20 cellular contexts compared by ENCODE assay signal in genomic region chr5:167709625-167710024, GRCh38.
DNase-seq lines count a peak whose midpoint lies in the region; ATAC-seq and TF ChIP-seq lines count a peak whose summit lies in the region.
"Had no signal": no experiment of that assay in that cellular context is flagged by ENCODE, and none has a peak within 500 bp of the region (broad histone marks: within the 10 kb centered on the region; RNA-seq: fewer than 3 reads in every experiment).

No MANE protein-coding gene starts in this region.

- H3K9me2 ChIP-seq in MM.1S (replicated peaks; ENCODE audit: insufficient read depth, low read length) = no peaks in the 10 kb centered on the region
- H3K9me2 ChIP-seq: SK-N-SH had no signal

- H3K79me2 ChIP-seq in MM.1S (ENCODE audit: low read length) = no peaks in the 10 kb centered on the region

- H3K4me1 ChIP-seq in MM.1S (ENCODE audit: low read length) = peaks cover 8% of the 10 kb centered on the region; the same call in 1 of the 2 replicates
- H3K4me1 ChIP-seq: suprapubic skin had no signal

- no peaks in the 10 kb centered on the region for H3K36me3 ChIP-seq in MM.1S (replicated peaks; ENCODE audit: insufficient read depth, low read length)
- H3K36me3 ChIP-seq: suprapubic skin had no signal

- 0 out of 2 replicates have a peak overlapping the region, but pooled peaks have one; percentile 25 for H2AFZ ChIP-seq in MM.1S (ENCODE audit: low read length)

- no peaks in the 10 kb centered on the region for H3K27me3 ChIP-seq in MM.1S (replicated peaks; ENCODE audit: insufficient read depth, low read length)
- H3K27me3 ChIP-seq: suprapubic skin had no signal

- DNase-seq in MM.1S (no peak), NCI-H82 (lab: John Stamatoyannopoulos, UW) (no peak), Ammon's horn (ENCODE audit: low spot score) (no peak), kidney tubule cell (ENCODE audit: low spot score) (no peak)
- no peak for DNase-seq in activated naive CD4-positive, alpha-beta T cell treated with anti-CD3 and anti-CD28 coated beads, Interleukin-2, amount 50 U/mL, for 16 hours
- DNase-seq: activated CD4-positive, CD25-positive, alpha-beta regulatory T cell; activated naive CD8-positive, alpha-beta T cell treated with anti-CD3 and anti-CD28 coated beads, Interleukin-2, amount 50 U/mL, for 24 hours; activated T-cell treated with anti-CD3 and anti-CD28 coated beads, Interleukin-2, amount 50 U/mL, for 72 hours; CD8-positive, alpha-beta memory T cell; DND-41; left cardiac atrium; NCI-H774; nephron progenitor cell; SK-N-SH; T-helper 9 cell had no signal

- H3F3A ChIP-seq in MM.1S (ENCODE audit: insufficient read depth, low read length) = no peaks in the 10 kb centered on the region

- H3K9me3 ChIP-seq in MM.1S (replicated peaks; ENCODE audit: insufficient read depth, low read length) = no peaks in the 10 kb centered on the region
- H3K9me3 ChIP-seq: SK-N-SH, suprapubic skin had no signal

- no peak overlapping the region for H3K4me3 ChIP-seq in MM.1S (ENCODE audit: low read length)
- H3K4me3 ChIP-seq: suprapubic skin had no signal

- peak overlapping the region; percentile 11 for H3K4me2 ChIP-seq in MM.1S (ENCODE audit: low read depth, low read length)
- H3K4me2 ChIP-seq: SK-N-SH had no signal

- TF ChIP-seq CTCF in MM.1S (IDR thresholded peaks at IDR 0.05; ENCODE audit: low read length) = no peak

- no peaks in the 10 kb centered on the region for H4K20me1 ChIP-seq in MM.1S (ENCODE audit: insufficient read depth, low read length)

- H3K27ac ChIP-seq in MM.1S (ENCODE audit: low read length) = no peak overlapping the region
- H3K27ac ChIP-seq: suprapubic skin had no signal

- no peak overlapping the region for H3K9ac ChIP-seq in MM.1S (ENCODE audit: low read length)
- H3K9ac ChIP-seq: SK-N-SH had no signal

- peak; percentile 67 for ATAC-seq in GM18858 (IDR thresholded peaks at IDR 0.05; ENCODE audit: unreplicated experiment)
- peak; percentile 47 for ATAC-seq in GM21381 (IDR thresholded peaks at IDR 0.05; ENCODE audit: unreplicated experiment)
- peak; percentile 81 for ATAC-seq in HG03025 (IDR thresholded peaks at IDR 0.05; ENCODE audit: low FRiP score, unreplicated experiment)
- ATAC-seq: activated naive CD8-positive, alpha-beta T cell treated with anti-CD3 and anti-CD28 coated beads, Interleukin-2, amount 50 U/mL, for 24 hours; activated T-cell treated with anti-CD3 and anti-CD28 coated beads, Interleukin-2, amount 50 U/mL, for 72 hours; left cardiac atrium; Panc1 had no signal
